8 cellular contexts compared by ENCODE assay signal in the genomic region with DNA sequence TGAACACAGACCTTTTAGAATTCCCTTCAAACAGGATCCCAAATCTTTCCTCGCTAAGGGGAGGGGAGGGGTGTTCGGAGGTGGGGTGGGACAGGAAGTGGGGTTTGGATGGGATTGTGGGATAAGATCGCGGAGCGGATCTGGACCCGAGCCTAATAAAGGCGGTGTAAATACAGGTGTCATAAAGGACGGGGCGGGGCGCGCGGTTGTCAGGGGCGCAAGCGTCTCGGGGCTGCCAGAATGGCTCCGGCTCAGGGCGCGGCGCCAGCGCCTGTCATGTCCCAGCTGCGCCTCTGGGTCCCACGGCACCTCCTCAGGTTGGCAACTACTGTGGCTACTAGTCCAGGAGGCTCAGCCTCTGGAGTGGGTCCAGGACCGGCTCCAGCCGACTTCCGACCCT. TPM values are rescaled to one million over a fixed set of nuclear protein-coding genes. Genes with fewer than 3 reads are reported as not detected.
DNase-seq lines count a peak whose midpoint lies in the region; ATAC-seq and TF ChIP-seq lines count a peak whose summit lies in the region.

No MANE protein-coding gene starts in this region.

- intact Hi-C loops in ascending aorta (cut with DNase I) = no loop called here

- no peaks in the 10 kb centered on the region for H3K9me3 ChIP-seq in ascending aorta
- H3K9me3 ChIP-seq in iPS-18a (ENCODE audit: control insufficient read depth, low read depth, low read length) = no peaks in the 10 kb centered on the region

- H3K27ac ChIP-seq in ascending aorta (no peak overlapping the region), iPS-18a (ENCODE audit: low read length) (no peak overlapping the region), skin epidermis (peak overlapping the region in 9 of 21 experiments; percentile 2 to 68 (median 34))

- no peak for ATAC-seq in GM18909 (IDR thresholded peaks at IDR 0.05; ENCODE audit: poor library complexity, unreplicated experiment)
- no peak for ATAC-seq in HG03460 (IDR thresholded peaks at IDR 0.05; ENCODE audit: unreplicated experiment)

- H3K4me1 ChIP-seq in ascending aorta (peaks cover 0 to 6% of the 10 kb centered on the region in 2 donors), iPS-18a (ENCODE audit: control insufficient read depth, low read depth, low read length) (no peaks in the 10 kb centered on the region)

- H3K9ac ChIP-seq in iPS-18a (ENCODE audit: low read length) = no peak overlapping the region

- peak overlapping the region; percentile 50 to 58 for H3K4me3 ChIP-seq in ascending aorta
- H3K4me3 ChIP-seq in iPS-18a (ENCODE audit: low read length) = peak overlapping the region; percentile 57
- peak overlapping the region in 6 of 7 experiments; percentile 21 to 43 (median 26) for H3K4me3 ChIP-seq in skin epidermis

- H3K27me3 ChIP-seq in ascending aorta (no peaks in the 10 kb centered on the region), iPS-18a (ENCODE audit: control insufficient read depth, insufficient read depth, low read length) (peaks cover 25% of the 10 kb centered on the region)

- peak in 1 of 3 experiments; percentile 18 for TF ChIP-seq CTCF in ascending aorta (IDR thresholded peaks at IDR 0.05)

- peak; percentile 60 for DNase-seq in DMS153 treated with DMSO at 0.1 percent for 48 hours (lab: John Stamatoyannopoulos, UW; ENCODE audit: unreplicated experiment)
- DNase-seq in NCI-H2029 (lab: John Stamatoyannopoulos, UW) = peak; percentile 74
- DNase-seq in ascending aorta (ENCODE audit: low spot score in 2 of 2) = peak in 1 of 2 donors; percentile 73
- no peak for DNase-seq in H4 (ENCODE audit: low spot score)

- H3K36me3 ChIP-seq in ascending aorta (no peaks in the 10 kb centered on the region), iPS-18a (ENCODE audit: control insufficient read depth, low read depth, low read length) (no peaks in the 10 kb centered on the region)

RNA-seq across cellular contexts. Expression of gene FBXO47, which starts 59.8 kb away (rescaled TPM):
- not detected for total RNA-seq in ascending aorta
- total RNA-seq in H4 (2014; rRNA removed; shearing (Covaris generic)) = not detected in 2 replicates
